In the genomic region with DNA sequence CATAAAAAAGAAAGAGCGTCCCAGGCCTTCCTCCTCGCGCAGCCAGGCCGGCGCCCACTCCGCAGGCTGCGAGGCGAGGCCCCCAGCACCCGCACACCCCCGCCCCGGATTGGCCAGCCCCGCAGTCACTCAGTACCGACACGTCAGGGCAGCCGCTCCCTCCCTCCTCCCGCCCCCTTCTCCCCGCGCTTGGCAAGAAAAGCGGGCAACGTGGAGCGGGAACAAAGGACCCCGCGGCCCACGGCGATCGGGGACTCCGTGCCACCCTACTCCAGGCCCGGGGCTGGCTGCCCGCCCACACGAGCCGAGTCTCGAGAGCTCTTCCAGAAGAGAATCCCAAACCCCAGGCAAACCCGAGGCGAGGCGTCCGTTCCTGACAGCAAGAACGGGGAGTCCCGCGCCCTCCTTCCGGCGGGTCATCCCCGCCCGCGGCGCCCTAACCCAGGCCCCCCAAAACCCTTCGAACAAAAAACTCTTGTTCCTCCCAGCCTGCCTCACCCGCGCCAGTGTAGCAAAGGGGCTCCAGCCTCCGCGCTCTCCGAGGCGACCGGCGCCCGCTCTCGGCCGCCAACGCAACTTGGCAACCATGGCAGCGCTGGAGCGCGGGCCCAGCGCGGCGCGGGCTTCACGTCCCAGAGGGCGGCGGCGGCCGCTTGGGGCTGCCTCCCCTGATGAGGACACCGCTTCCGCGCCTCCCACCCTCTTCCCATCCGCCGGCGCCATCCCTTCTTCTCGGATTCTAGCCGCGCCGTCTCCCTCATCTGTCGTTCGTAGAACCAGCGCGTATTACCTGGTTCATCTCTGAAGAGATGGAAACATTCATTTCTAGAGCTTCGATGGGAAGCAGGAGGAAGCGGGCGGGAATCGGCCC, we compare ENCODE assay signal across 8 cellular contexts. TPM values are rescaled to one million over a fixed set of nuclear protein-coding genes. Genes with fewer than 3 reads are reported as not detected.
DNase-seq lines count a peak whose midpoint lies in the region; ATAC-seq and TF ChIP-seq lines count a peak whose summit lies in the region.

No MANE protein-coding gene starts in this region.

- peak; percentile 47 for TF ChIP-seq POLR2A in GM19099 (IDR thresholded peaks at IDR 0.05; ENCODE audit: extremely low read depth, insufficient read length, low read depth)
- TF ChIP-seq POLR2A in lower leg skin (IDR thresholded peaks at IDR 0.05), result no peak

- H3K36me3 ChIP-seq in BJ (ENCODE audit: control insufficient read depth, insufficient read depth, low read length), result no peaks in the 10 kb centered on the region

- DNase-seq in BJ (ENCODE audit: low read depth) (no peak), NCI-H526 (lab: John Stamatoyannopoulos, UW) (peak; percentile 90 to 99), dermis blood vessel endothelial cell (peak; percentile 95), lower leg skin (ENCODE audit: low spot score in 2 of 2) (peak; percentile 92 to 98)
- peak; percentile 88 for DNase-seq in activated CD4-positive, alpha-beta T cell treated with anti-CD3 and anti-CD28 coated beads, Interleukin-2, amount 50 U/mL, for 4 hours
- peak; percentile 94 for DNase-seq in stimulated activated CD4-positive, alpha-beta T cell treated with anti-CD3 and anti-CD28 coated beads, Interleukin-4, amount 100 ng/mL, for 24 hours

- no peak; the same call in 1 of the 2 replicates for TF ChIP-seq CTCF in BJ (IDR thresholded peaks at IDR 0.05; ENCODE audit: insufficient read depth, low read depth, low read length)
- no peak for TF ChIP-seq CTCF in lower leg skin (IDR thresholded peaks at IDR 0.05)

- CTCF ChIA-PET in BJ (lab: Yijun Ruan, JAX), result interaction anchor here (0.6 to 1.6 kb wide), 4 partner anchors 166 to 364 kb away, joined by 3 to 5 read pairs (median 4); no protein-coding TSS in a partner anchor

- no peaks in the 10 kb centered on the region for H3K27me3 ChIP-seq in BJ (ENCODE audit: control insufficient read depth, insufficient read depth, low read length)

- 0 to 1% methylated on average over 76 to 80 of the region's 88 CpGs for WGBS in lower leg skin, 2 donors

- intact Hi-C loops in lower leg skin (cut with DNase I; ENCODE audit: low total_unique reads), result no loop called here

- H3K4me3 ChIP-seq in BJ (ENCODE audit: low read depth, low read length), result peak overlapping the region; percentile 85
- peak overlapping the region; percentile 98 for H3K4me3 ChIP-seq in lower leg skin (ENCODE audit: low read depth, poor library complexity, severe bottlenecking)

- ATAC-seq in HG03432 (IDR thresholded peaks at IDR 0.05; ENCODE audit: unreplicated experiment), result peak; percentile 56

- POLR2A ChIA-PET in BJ (lab: Charles Lee), result interaction anchor here (0.8 to 2.0 kb wide), 2 partner anchors 21 to 226 kb away, joined by 3 to 8 read pairs; no protein-coding TSS in a partner anchor

RNA-seq across cellular contexts. Expression of a gene that starts 0.6 kb away (rescaled TPM):
- 48.1 and 81.1 TPM in 2 replicates for polyA plus RNA-seq in BJ (2011; rRNA removed)
- polyA minus RNA-seq in BJ (2011; rRNA and poly(A)+ RNA removed), result 55.4 and 61.1 TPM in 2 replicates
- total RNA-seq in dermis blood vessel endothelial cell, result 94.5 and 107 TPM in 2 replicates
- total RNA-seq in lower leg skin, result 100 to 1,000 TPM in 2 of 4 donors, 10 to 100 TPM in 2; 68.8 to 124 (median 97.7) TPM
